19 cellular contexts compared by ENCODE assay signal in genomic region chrX:101416691-101417090, GRCh38. TPM values are rescaled to one million over a fixed set of nuclear protein-coding genes. Genes with fewer than 3 reads are reported as not detected.
DNase-seq lines count a peak whose midpoint lies in the region; ATAC-seq and TF ChIP-seq lines count a peak whose summit lies in the region.
"Had no signal": no experiment of that assay in that cellular context is flagged by ENCODE, and none has a peak within 500 bp of the region (broad histone marks: within the 10 kb centered on the region; RNA-seq: fewer than 3 reads in every experiment).

No MANE protein-coding gene starts in this region.

- no peak overlapping the region for H3K4me3 ChIP-seq in sigmoid colon
- H3K4me3 ChIP-seq: BLaER1, SJSA1, transverse colon had no signal

- no peak for DNase-seq in T-helper 2 cell treated with Interferon-gamma antibody and Interleukin-4, amounts not matched to agents 5 μg/mL and 100 μg/mL, for 36 hours (ENCODE audit: low spot score)
- DNase-seq in T-helper 2 cell = no peak
- no peak for DNase-seq in activated CD8-positive, alpha-beta T cell treated with anti-CD3 and anti-CD28 coated beads, Interleukin-2, amount 10 ng/mL, durations not matched to agents 7 days and 5 days
- no peak for DNase-seq in glutamatergic neuron
- DNase-seq in sigmoid colon = no peak
- no peak for DNase-seq in DMS79 (lab: John Stamatoyannopoulos, UW)
- DNase-seq: 8988T, foreskin keratinocyte, H7, NCI-H1092, NCI-H748 treated with DMSO at 0.1 percent for 48 hours, PC-3, T-helper 9 cell, transverse colon had no signal

- H3K27me3 ChIP-seq in sigmoid colon = no peaks in the 10 kb centered on the region
- H3K27me3 ChIP-seq: foreskin keratinocyte, SJSA1, transverse colon had no signal

- CTCF ChIA-PET in activated CD8-positive, alpha-beta T cell treated with anti-CD3 and anti-CD28 coated beads, Interleukin-2, amount 10 ng/mL, durations not matched to agents 7 days and 5 days (lab: Charles Lee) = interaction anchor here (1.5 to 2.6 kb wide), 2 partner anchors 10 to 342 kb away, joined by 3 to 15 read pairs; no protein-coding TSS in a partner anchor

- TF ChIP-seq EP300 in sigmoid colon (IDR thresholded peaks at IDR 0.05) = no peak

- no peak overlapping the region for H3K4me3 Mint-ChIP-seq in T-helper 2 cell treated with Interferon-gamma antibody and Interleukin-4, amounts not matched to agents 5 μg/mL and 100 μg/mL, for 36 hours
- no peak overlapping the region for H3K4me3 Mint-ChIP-seq in activated CD8-positive, alpha-beta T cell treated with anti-CD3 and anti-CD28 coated beads, Interleukin-2, amount 10 ng/mL, durations not matched to agents 7 days and 5 days
- H3K4me3 Mint-ChIP-seq in glutamatergic neuron (ENCODE audit: unreplicated experiment) = no peak overlapping the region

- no peak for ATAC-seq in activated CD8-positive, alpha-beta T cell treated with anti-CD3 and anti-CD28 coated beads, Interleukin-2, amount 10 ng/mL, durations not matched to agents 7 days and 5 days
- no peak for ATAC-seq in GM19452 (IDR thresholded peaks at IDR 0.05; ENCODE audit: unreplicated experiment)
- no peak for ATAC-seq in HG03095 (IDR thresholded peaks at IDR 0.05; ENCODE audit: unreplicated experiment)
- ATAC-seq: foreskin keratinocyte, PC-3 had no signal

- intact Hi-C loops in sigmoid colon (cut with DNase I) = loop anchor here (2.0 to 10.0 kb wide), 7 partner anchors 71 to 1941 kb away; partner anchors contain the start of genes ARMCX1, ARMCX4, ARMCX6 and TCEAL9

- no peak for TF ChIP-seq CTCF in glutamatergic neuron (IDR thresholded peaks at IDR 0.05; ENCODE audit: partially characterized antibody, unreplicated experiment)
- no peak for TF ChIP-seq CTCF in sigmoid colon (IDR thresholded peaks at IDR 0.05)

- POLR2A ChIA-PET in activated CD8-positive, alpha-beta T cell treated with anti-CD3 and anti-CD28 coated beads, Interleukin-2, amount 10 ng/mL, durations not matched to agents 7 days and 5 days (lab: Charles Lee) = interaction anchor here (1.0 to 1.2 kb wide), 2 partner anchors 10 to 515 kb away, joined by 3 to 5 read pairs; partner anchors contain the start of gene ZMAT1

- no peaks in the 10 kb centered on the region for H3K27me3 Mint-ChIP-seq in T-helper 2 cell treated with Interferon-gamma antibody and Interleukin-4, amounts not matched to agents 5 μg/mL and 100 μg/mL, for 36 hours (ENCODE audit: low read depth)
- no peaks in the 10 kb centered on the region for H3K27me3 Mint-ChIP-seq in activated CD8-positive, alpha-beta T cell treated with anti-CD3 and anti-CD28 coated beads, Interleukin-2, amount 10 ng/mL, durations not matched to agents 7 days and 5 days (ENCODE audit: low read depth)
- H3K27me3 Mint-ChIP-seq in glutamatergic neuron (ENCODE audit: unreplicated experiment) = peaks cover 4% of the 10 kb centered on the region

- TF ChIP-seq POLR2A in sigmoid colon (IDR thresholded peaks at IDR 0.05) = no peak

- peaks cover 29% of the 10 kb centered on the region for H3K4me1 Mint-ChIP-seq in T-helper 2 cell treated with Interferon-gamma antibody and Interleukin-4, amounts not matched to agents 5 μg/mL and 100 μg/mL, for 36 hours (ENCODE audit: low read depth)
- peaks cover 35% of the 10 kb centered on the region for H3K4me1 Mint-ChIP-seq in activated CD8-positive, alpha-beta T cell treated with anti-CD3 and anti-CD28 coated beads, Interleukin-2, amount 10 ng/mL, durations not matched to agents 7 days and 5 days (ENCODE audit: low read depth)
- H3K4me1 Mint-ChIP-seq in glutamatergic neuron (ENCODE audit: low read depth, unreplicated experiment) = peaks cover 5% of the 10 kb centered on the region

- no peaks in the 10 kb centered on the region for H3K9me3 Mint-ChIP-seq in T-helper 2 cell treated with Interferon-gamma antibody and Interleukin-4, amounts not matched to agents 5 μg/mL and 100 μg/mL, for 36 hours
- H3K9me3 Mint-ChIP-seq in activated CD8-positive, alpha-beta T cell treated with anti-CD3 and anti-CD28 coated beads, Interleukin-2, amount 10 ng/mL, durations not matched to agents 7 days and 5 days (ENCODE audit: insufficient read depth) = no peaks in the 10 kb centered on the region
- H3K9me3 Mint-ChIP-seq in glutamatergic neuron (ENCODE audit: unreplicated experiment) = peaks cover 2% of the 10 kb centered on the region

- H3K27ac ChIP-seq in sigmoid colon = peak overlapping the region in 3 of 4 donors; percentile 87 to 91 (median 90)
- H3K27ac ChIP-seq: BLaER1, foreskin keratinocyte, KMS-11, SJSA1 had no signal

- H3K27ac Mint-ChIP-seq in T-helper 2 cell treated with Interferon-gamma antibody and Interleukin-4, amounts not matched to agents 5 μg/mL and 100 μg/mL, for 36 hours = peak overlapping the region; percentile 53
- peak overlapping the region; percentile 34 for H3K27ac Mint-ChIP-seq in activated CD8-positive, alpha-beta T cell treated with anti-CD3 and anti-CD28 coated beads, Interleukin-2, amount 10 ng/mL, durations not matched to agents 7 days and 5 days
- peak overlapping the region; percentile 12 for H3K27ac Mint-ChIP-seq in glutamatergic neuron (ENCODE audit: unreplicated experiment)

- H3K4me1 ChIP-seq in sigmoid colon = peaks cover 0 to 54% (median 14%) of the 10 kb centered on the region in 4 donors

- no peaks in the 10 kb centered on the region for H3K9me3 ChIP-seq in sigmoid colon
- H3K9me3 ChIP-seq: BLaER1, SJSA1, transverse colon had no signal

- peaks cover 14% of the 10 kb centered on the region for H3K36me3 Mint-ChIP-seq in T-helper 2 cell treated with Interferon-gamma antibody and Interleukin-4, amounts not matched to agents 5 μg/mL and 100 μg/mL, for 36 hours (ENCODE audit: low read depth)
- H3K36me3 Mint-ChIP-seq in activated CD8-positive, alpha-beta T cell treated with anti-CD3 and anti-CD28 coated beads, Interleukin-2, amount 10 ng/mL, durations not matched to agents 7 days and 5 days (ENCODE audit: low read depth) = peaks cover 18% of the 10 kb centered on the region
- H3K36me3 Mint-ChIP-seq in glutamatergic neuron (ENCODE audit: unreplicated experiment) = no peaks in the 10 kb centered on the region

- 93 to 96% methylated on average over 7 of the region's 7 CpGs for WGBS in sigmoid colon, 2 donors

- peaks cover 0 to 19% (median 0%) of the 10 kb centered on the region in 4 donors for H3K36me3 ChIP-seq in sigmoid colon
- H3K36me3 ChIP-seq: transverse colon had no signal

RNA-seq across cellular contexts. Expression of gene HNRNPH2, which starts 8.7 kb away (rescaled TPM):
- 10 to 100 TPM; 41.6 to 44.1 TPM for total RNA-seq in activated CD8-positive, alpha-beta T cell treated with anti-CD3 and anti-CD28 coated beads, Interleukin-2, amount 10 ng/mL, durations not matched to agents 7 days and 5 days
- total RNA-seq in glutamatergic neuron (ENCODE audit: unreplicated experiment) (67.7 TPM), sigmoid colon (10 to 100 TPM; 38.8 to 51.0 (median 47.2) TPM)
- 10 to 100 TPM; 56.5 to 66.4 (median 64.7) TPM for polyA plus RNA-seq in sigmoid colon

RNA-seq across cellular contexts. Expression of gene GLA, which starts 9.0 kb away (rescaled TPM):
- total RNA-seq in activated CD8-positive, alpha-beta T cell treated with anti-CD3 and anti-CD28 coated beads, Interleukin-2, amount 10 ng/mL, durations not matched to agents 7 days and 5 days = 10 to 100 TPM; 34.7 to 38.4 TPM
- total RNA-seq in glutamatergic neuron (ENCODE audit: unreplicated experiment) (29.4 TPM), sigmoid colon (10 to 100 TPM in 3 of 4 donors, 1 to 10 TPM in 1; 9.7 to 15.3 (median 13.0) TPM)
- 10 to 100 TPM in 2 of 3 donors, 1 to 10 TPM in 1; 6.0 to 24.0 (median 23.2) TPM for polyA plus RNA-seq in sigmoid colon

RNA-seq across cellular contexts. Expression of gene RPL36A, which starts 25.9 kb away (rescaled TPM):
- total RNA-seq in activated CD8-positive, alpha-beta T cell treated with anti-CD3 and anti-CD28 coated beads, Interleukin-2, amount 10 ng/mL, durations not matched to agents 7 days and 5 days = 100 to 1,000 TPM; 220 to 270 TPM
- total RNA-seq in glutamatergic neuron (ENCODE audit: unreplicated experiment) (147 TPM), sigmoid colon (1,000 to 10,000 TPM in 2 of 4 donors, 100 to 1,000 TPM in 2; 753 to 2,539 (median 1,366) TPM)
- polyA plus RNA-seq in sigmoid colon = 1,000 to 10,000 TPM; 1,854 to 3,258 (median 2,959) TPM

RNA-seq across cellular contexts. Expression of gene BTK, which starts 30.7 kb away (rescaled TPM):
- total RNA-seq in activated CD8-positive, alpha-beta T cell treated with anti-CD3 and anti-CD28 coated beads, Interleukin-2, amount 10 ng/mL, durations not matched to agents 7 days and 5 days = under 1 TPM in 1 of 2 experiments, not detected in 1; 0.23 TPM
- total RNA-seq in glutamatergic neuron (ENCODE audit: unreplicated experiment) = 1.1 TPM
- 1 to 10 TPM; 4.2 to 8.6 (median 6.1) TPM for total RNA-seq in sigmoid colon
- polyA plus RNA-seq in sigmoid colon = 10 to 100 TPM in 1 of 3 donors, 1 to 10 TPM in 2; 4.2 to 23.2 (median 5.4) TPM
- total RNA-seq: PC-3, SJSA1 had no signal
- polyA plus RNA-seq: foreskin keratinocyte had no signal
